11 cellular contexts compared by ENCODE assay signal in the genomic region with DNA sequence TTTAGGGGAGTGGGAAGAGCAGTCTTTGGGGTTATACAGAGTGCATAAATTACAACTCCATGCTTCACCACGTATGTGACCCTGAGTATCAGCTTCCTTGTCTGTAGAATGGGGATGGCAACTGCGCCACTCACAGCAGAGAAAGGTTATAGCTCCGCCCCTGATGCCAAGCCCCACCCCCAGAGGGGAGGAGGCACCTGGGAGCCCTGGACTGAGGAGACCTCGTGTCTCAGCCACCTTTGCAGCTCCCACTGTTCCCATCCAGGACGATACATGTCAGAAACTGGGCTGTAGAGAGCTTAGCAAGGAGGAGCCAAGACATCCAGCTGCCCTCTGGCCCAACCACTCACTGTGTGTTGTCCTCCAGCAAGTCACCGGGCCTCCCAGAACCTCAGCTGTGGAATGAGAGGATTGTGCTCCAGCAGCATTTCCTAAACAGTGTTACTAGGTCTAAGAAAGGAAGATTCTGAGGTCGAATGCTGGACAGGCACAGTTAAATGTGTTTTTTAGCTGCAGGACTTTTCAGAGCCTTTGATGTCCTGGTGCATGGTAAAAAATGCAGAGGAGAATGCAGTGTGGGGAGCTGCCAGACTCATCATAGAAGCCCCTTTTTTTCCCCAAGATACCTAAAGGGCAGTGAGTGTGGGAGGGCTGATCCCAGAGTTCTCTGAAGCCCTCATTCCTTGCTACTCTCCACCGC. TPM values are rescaled to one million over a fixed set of nuclear protein-coding genes. Genes with fewer than 3 reads are reported as not detected.
A peak's percentile ranks its signal among the peaks of the same experiment; 100 is the strongest.
DNase-seq lines count a peak whose midpoint lies in the region; ATAC-seq, FAIRE-seq and TF ChIP-seq lines count a peak whose summit lies in the region.
"Had no signal": no experiment of that assay in that cellular context is flagged by ENCODE, and none has a peak within 500 bp of the region (broad histone marks: within the 10 kb centered on the region; RNA-seq: fewer than 3 reads in every experiment).

No MANE protein-coding gene starts in this region.

- no peak overlapping the region for H3K4ac ChIP-seq in H1 (replicated peaks; ENCODE audit: insufficient read length, low read depth, low read length)

- no peak overlapping the region for H4K91ac ChIP-seq in H1 (replicated peaks; ENCODE audit: insufficient read length, low read length)

- WGBS in H1 (ENCODE audit: extremely low coverage in 1 of 2, insufficient coverage in 1 of 2, insufficient read length in 1 of 2, insufficient replicate concordance in 2 of 2, low coverage in 1 of 2, low lambda C conversion rate in 2 of 2, missing lambda C conversion rate in 1 of 2), 2 experiments = 74% methylated on average over 8 of the region's 8 CpGs; no CpG with 5 or more reads in 1 of the 2 experiments

- H4K5ac ChIP-seq in H1 (ENCODE audit: insufficient read length, low read depth, low read length) = no peak overlapping the region

- H2BK12ac ChIP-seq in H1 (ENCODE audit: low read depth, low read length) = no peak overlapping the region

- H2AK5ac ChIP-seq in H1 (ENCODE audit: low read depth, low read length) = no peak overlapping the region

- no peak for TF ChIP-seq RAD21 in H1 (IDR thresholded peaks at IDR 0.05 in 1 of 2, conservative IDR thresholded peaks at IDR 0.05 in 1 of 2; ENCODE audit: low read depth in 2 of 2, low read length in 2 of 2)

- no peak overlapping the region for H3K14ac ChIP-seq in H1 (ENCODE audit: insufficient read length)

- H3K18ac ChIP-seq in H1 (ENCODE audit: extremely low read depth, low read length) = 0 out of 2 replicates have a peak overlapping the region, but pooled peaks have one; percentile 51

- no peak overlapping the region for H2BK120ac ChIP-seq in H1 (replicated peaks; ENCODE audit: low read depth, low read length)

- FAIRE-seq in H1 (lab: Jason Lieb, UNC) = no peak
- FAIRE-seq: GM19239 had no signal

- no peak overlapping the region for H3K56ac ChIP-seq in H1 (replicated peaks; ENCODE audit: insufficient read length, low read depth, low read length)

- H3K23ac ChIP-seq in H1 (ENCODE audit: insufficient read length) = no peak overlapping the region

- H2BK15ac ChIP-seq in H1 (ENCODE audit: low read length) = no peak overlapping the region

- no peaks in the 10 kb centered on the region for H3K79me2 ChIP-seq in H1 (ENCODE audit: control insufficient read depth in 1 of 2, insufficient read depth in 2 of 2, low read length in 2 of 2)

- CTCF ChIA-PET in H1 (lab: Charles Lee; ENCODE audit: partially characterized antibody) = interaction anchor here (0.6 to 15.3 kb wide), 39 partner anchors 8 to 156 kb away, joined by 3 to 226 read pairs (median 5); partner anchors contain the start of genes BEAN1, CDH5, CKLF and TK2

- no peaks in the 10 kb centered on the region for H3K23me2 ChIP-seq in H1 (ENCODE audit: low read depth, low read length)

- TF ChIP-seq EP300 in H1 (IDR thresholded peaks at IDR 0.05; ENCODE audit: borderline replicate concordance in 1 of 2, low read depth in 2 of 2, low read length in 2 of 2) = no peak

- no peak overlapping the region for H3K27ac ChIP-seq in H1 (ENCODE audit: low read depth, low read length)
- H3K27ac ChIP-seq: tibial artery had no signal

- no peak overlapping the region for H3K4me3 ChIP-seq in H1 (ENCODE audit: extremely low read depth in 1 of 4, insufficient read depth in 2 of 4, low read depth in 3 of 4, low read length in 4 of 4)
- H3K4me3 ChIP-seq: tibial artery had no signal

- peaks cover 0 to 7% (median 2%) of the 10 kb centered on the region in 4 experiments; a peak in 4 of 7 replicates for H3K4me1 ChIP-seq in H1 (replicated peaks in 1 of 4; ENCODE audit: control insufficient read depth in 3 of 4, insufficient read depth in 4 of 4, low read length in 3 of 4)

- H2BK5ac ChIP-seq in H1 (ENCODE audit: low read depth, low read length) = no peak overlapping the region

- no peak for TF ChIP-seq POLR2A in H1 (IDR thresholded peaks at IDR 0.05; ENCODE audit: control extremely low read depth in 1 of 2, low read depth in 2 of 2, low read length in 2 of 2)

- H2AFZ ChIP-seq in H1 (ENCODE audit: low read length) = peak overlapping the region; percentile 85; the same call in 1 of the 2 replicates

- no peaks in the 10 kb centered on the region for H3K9me3 ChIP-seq in H1 (ENCODE audit: insufficient read depth in 2 of 2, low read depth in 1 of 2, low read length in 1 of 2)
- H3K9me3 ChIP-seq: tibial artery had no signal

- H4K8ac ChIP-seq in H1 (ENCODE audit: extremely low read depth, insufficient read depth, low read length) = no peak overlapping the region

- POLR2A ChIA-PET in H1 (lab: Charles Lee; ENCODE audit: partially characterized antibody) = interaction anchor here (0.8 to 1.0 kb wide), 6 partner anchors 8 to 111 kb away, joined by 3 to 4 read pairs (median 3); no protein-coding TSS in a partner anchor

- ATAC-seq in HG02973 (IDR thresholded peaks at IDR 0.05; ENCODE audit: unreplicated experiment) (no peak), GM18498 (IDR thresholded peaks at IDR 0.05; ENCODE audit: unreplicated experiment) (no peak)

- H2BK20ac ChIP-seq in H1 (ENCODE audit: low read length) = no peak overlapping the region

- DNase-seq in NCI-H82 (lab: John Stamatoyannopoulos, UW) (peak; percentile 40), NCI-H82 treated with DMSO at 0.1 percent for 48 hours (lab: John Stamatoyannopoulos, UW; ENCODE audit: unreplicated experiment) (no peak), H1 (ENCODE audit: low read depth in 1 of 2, low spot score in 2 of 2) (peak in 1 of 2 experiments; percentile 83), NCI-H128 (lab: John Stamatoyannopoulos, UW; ENCODE audit: unreplicated experiment) (no peak)
- peak; percentile 24 to 50 for DNase-seq in activated CD4-positive, alpha-beta T cell treated with anti-CD3 and anti-CD28 coated beads for 4 hours
- peak; percentile 47 for DNase-seq in stimulated activated naive CD4-positive, alpha-beta T cell treated with Interleukin-2 at 50 U/mL for 16 hours (lab: John Stamatoyannopoulos, UW)
- DNase-seq: MV-4-11, tibial artery had no signal

- H4K20me1 ChIP-seq in H1 (replicated peaks in 1 of 2; ENCODE audit: control insufficient read depth in 1 of 2, insufficient read depth in 2 of 2, low read length in 2 of 2) = no peaks in the 10 kb centered on the region

- no peaks in the 10 kb centered on the region for H3K36me3 ChIP-seq in H1 (ENCODE audit: control insufficient read depth in 2 of 4, insufficient read depth in 4 of 4, low read length in 3 of 4)

- TF ChIP-seq CTCF in H1 (IDR thresholded peaks at IDR 0.05; ENCODE audit: control extremely low read depth in 1 of 3, insufficient read depth in 1 of 3, low read depth in 1 of 3, low read length in 3 of 3) = no peak

- peaks cover 0 to 3% (median 0%) of the 10 kb centered on the region in 4 experiments; a peak in 1 of 7 replicates for H3K27me3 ChIP-seq in H1 (replicated peaks in 1 of 4; ENCODE audit: control insufficient read depth in 3 of 4, extremely low read depth in 1 of 4, insufficient read depth in 3 of 4, low read length in 3 of 4)

- no peak overlapping the region for H3K9ac ChIP-seq in H1 (replicated peaks in 1 of 4; ENCODE audit: extremely low read depth in 1 of 4, low read depth in 3 of 4, low read length in 3 of 4)

- no peaks in the 10 kb centered on the region for H3K79me1 ChIP-seq in H1 (ENCODE audit: low read depth, low read length)

- H3K4me2 ChIP-seq in H1 (ENCODE audit: insufficient read depth in 1 of 2, low read depth in 2 of 2, low read length in 2 of 2) = no peak overlapping the region

TF ChIP-seq in H1, 55 proteins besides CTCF, POLR2A, EP300 and RAD21:
- TF ChIP-seq KDM1A (IDR thresholded peaks at IDR 0.05; ENCODE audit: borderline replicate concordance, low read length) (peak; percentile 63; the same call in 1 of the 2 replicates), TCF12 (IDR thresholded peaks at IDR 0.05; ENCODE audit: low read depth, low read length) (no peak)

RNA-seq across cellular contexts. Expression of gene BEAN1, which starts 49.4 kb away (rescaled TPM):
- total RNA-seq in H1 (2021; fragmentation: NEBNext Ultra II Directional; extraction: Animal tissue kit (Norgen Biotek cat#: 25700)) = not detected in 2 replicates
- polyA plus RNA-seq in H1 (2011; rRNA removed) = 0.05 and 0.08 TPM in 2 replicates
- polyA plus RNA-seq in H1 (2011; cell fraction: cytosol; rRNA removed) = 0.08 TPM
- polyA plus RNA-seq in H1 (2011; cell fraction: nucleus; rRNA removed) = 0.07 TPM
- 0.13 to 0.24 TPM (median 0.15 TPM) in 3 of 4 replicates, not detected in the other for polyA plus RNA-seq in H1 (2012, experiment 1 of 2)
- polyA plus RNA-seq in H1 (2012, experiment 2 of 2) = not detected
- polyA plus RNA-seq in H1 (2013, experiment 1 of 2) = 0.04 TPM
- 0.13 TPM for polyA plus RNA-seq in H1 (2013, experiment 2 of 2)
- not detected in 2 replicates for polyA minus RNA-seq in H1 (2011; rRNA and poly(A)+ RNA removed)
- not detected for polyA minus RNA-seq in H1 (2011; cell fraction: cytosol; rRNA and poly(A)+ RNA removed)
- polyA minus RNA-seq in H1 (2011; cell fraction: nucleus; rRNA and poly(A)+ RNA removed) = not detected

Comparison
In these comparisons a context has a peak if more than half of its experiments do, and no peak if none do; other contexts are left out.
1. DNase-seq: peak in NCI-H82 (single experiment), activated CD4-positive, alpha-beta T cell treated with anti-CD3 and anti-CD28 coated beads for 4 hours (2 of 2) and stimulated activated naive CD4-positive, alpha-beta T cell treated with Interleukin-2 at 50 U/mL for 16 hours (single experiment); none in NCI-H82 treated with DMSO at 0.1 percent for 48 hours (single experiment) and NCI-H128 (single experiment).